In the genomic region with DNA sequence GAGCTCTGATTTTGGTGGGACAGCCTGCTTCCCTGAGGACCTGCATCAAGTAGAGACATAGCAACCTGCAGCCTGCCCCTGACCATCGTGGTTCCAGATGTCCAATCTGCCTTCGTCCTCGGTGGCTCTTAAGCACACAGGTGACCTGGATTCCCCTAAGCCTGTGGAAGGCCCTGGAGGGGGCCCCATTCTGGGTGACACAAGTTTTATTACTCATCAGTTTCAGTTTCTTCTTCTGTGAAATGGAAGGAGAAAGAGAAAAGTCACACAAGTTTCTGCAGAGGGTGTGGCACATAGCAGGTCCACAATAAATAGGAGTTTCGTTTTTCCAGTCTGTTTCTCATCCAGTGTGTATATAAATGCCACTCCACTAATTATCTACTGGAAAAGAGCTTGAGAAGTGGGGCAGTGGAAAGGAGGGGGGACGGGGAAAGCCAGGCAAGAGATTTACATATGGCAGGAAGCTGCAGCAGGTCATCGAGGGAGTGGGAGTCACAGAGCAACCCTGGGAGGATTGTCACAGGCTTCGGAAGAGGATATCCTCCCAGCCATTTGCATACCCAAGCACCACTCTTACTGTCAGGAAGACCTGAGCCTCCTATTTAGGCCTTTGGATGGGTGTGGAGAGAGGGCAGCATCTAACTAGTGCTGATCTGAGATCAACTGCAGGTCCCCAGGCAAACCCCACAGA, we compare ENCODE assay signal across 10 cellular contexts. TPM values are rescaled to one million over a fixed set of nuclear protein-coding genes. Genes with fewer than 3 reads are reported as not detected.
DNase-seq lines count a peak whose midpoint lies in the region; ATAC-seq, FAIRE-seq and TF ChIP-seq lines count a peak whose summit lies in the region.
"Had no signal": no experiment of that assay in that cellular context is flagged by ENCODE, and none has a peak within 500 bp of the region (broad histone marks: within the 10 kb centered on the region; RNA-seq: fewer than 3 reads in every experiment).

No MANE protein-coding gene starts in this region.

- no peak for TF ChIP-seq POLR2A in H54 (IDR thresholded peaks at IDR 0.05; ENCODE audit: low read depth, low read length)

- H3K9ac ChIP-seq in mesendoderm (ENCODE audit: low read length), result no peak overlapping the region

- no peak overlapping the region for H2BK5ac ChIP-seq in mesendoderm (ENCODE audit: low read length)

- H3K79me2 ChIP-seq in hepatocyte (no peaks in the 10 kb centered on the region), mesendoderm (ENCODE audit: control insufficient read depth, insufficient read depth, low read length) (no peaks in the 10 kb centered on the region)

- no peak overlapping the region for H4K8ac ChIP-seq in mesendoderm (ENCODE audit: low read depth, low read length)

- no peaks in the 10 kb centered on the region for H3K79me1 ChIP-seq in mesendoderm (ENCODE audit: low read length)

- no peaks in the 10 kb centered on the region for H4K20me1 ChIP-seq in hepatocyte (ENCODE audit: insufficient read depth, poor library complexity, severe bottlenecking)

- DNase-seq in GM12865 (ENCODE audit: low read depth) (peak; percentile 90), GM19240 (ENCODE audit: insufficient read length, low spot score) (peak; percentile 50), hepatocyte (ENCODE audit: low spot score) (peak; percentile 23), mesendoderm (no peak), H54 (ENCODE audit: insufficient read length, low spot score) (no peak), iPS-NIHi7 (ENCODE audit: extremely low spot score) (no peak)
- no peak for DNase-seq in effector CD4-positive, alpha-beta T cell

- no peak overlapping the region for H2BK120ac ChIP-seq in mesendoderm (ENCODE audit: low read depth, low read length)

- no peak overlapping the region for H3K18ac ChIP-seq in mesendoderm (ENCODE audit: low read length)

- H3K56ac ChIP-seq in mesendoderm (ENCODE audit: low read length), result no peak overlapping the region

- no peaks in the 10 kb centered on the region for H3K9me2 ChIP-seq in hepatocyte (replicated peaks; ENCODE audit: insufficient read depth)

- H3K4me2 ChIP-seq in hepatocyte (peak overlapping the region; percentile 32), mesendoderm (ENCODE audit: low read length) (no peak overlapping the region)

- no peak overlapping the region for H2AFZ ChIP-seq in hepatocyte

- H3K4me3 ChIP-seq in GM12865 (ENCODE audit: low read depth, low read length), result peak overlapping the region; percentile 14; the same call in 1 of the 2 replicates
- no peak overlapping the region for H3K4me3 ChIP-seq in hepatocyte
- no peak overlapping the region for H3K4me3 ChIP-seq in mesendoderm (ENCODE audit: low read length)
- H3K4me3 ChIP-seq: coronary artery had no signal

- H2AK5ac ChIP-seq in mesendoderm (ENCODE audit: low read length), result no peak overlapping the region

- H3K4ac ChIP-seq in mesendoderm (ENCODE audit: low read depth, low read length), result no peak overlapping the region

- no peak for FAIRE-seq in H54 (lab: Jason Lieb, UNC)
- FAIRE-seq: keratinocyte had no signal

- H3K27ac ChIP-seq in hepatocyte, result peak overlapping the region; percentile 52
- H3K27ac ChIP-seq in mesendoderm (ENCODE audit: low read depth, low read length), result no peak overlapping the region
- H3K27ac ChIP-seq: coronary artery had no signal

- no peak for TF ChIP-seq CTCF in GM12865 (IDR thresholded peaks at IDR 0.05; ENCODE audit: insufficient read depth, low read depth, low read length, missing control alignments)
- TF ChIP-seq CTCF in hepatocyte (IDR thresholded peaks at IDR 0.05; ENCODE audit: poor library complexity), result no peak

- H2BK15ac ChIP-seq in mesendoderm (replicated peaks; ENCODE audit: low read depth), result no peak overlapping the region

- ATAC-seq in HG03520 (IDR thresholded peaks at IDR 0.05; ENCODE audit: unreplicated experiment), result peak; percentile 36

- no peak overlapping the region for H4K5ac ChIP-seq in mesendoderm (ENCODE audit: low read length)

- WGBS in hepatocyte (ENCODE audit: low lambda C conversion rate, missing lambda C conversion rate), result 60% methylated on average over 7 of the region's 7 CpGs
- WGBS in mesendoderm (ENCODE audit: extremely low coverage, insufficient coverage, low lambda C conversion rate), result no CpG with 5 or more reads among the region's 7 CpGs

- no peaks in the 10 kb centered on the region for H3K9me3 ChIP-seq in hepatocyte (ENCODE audit: low read depth)

- H3K36me3 ChIP-seq in hepatocyte (replicated peaks; ENCODE audit: insufficient read depth, low read depth) (no peaks in the 10 kb centered on the region), mesendoderm (ENCODE audit: control insufficient read depth, insufficient read depth, low read length) (no peaks in the 10 kb centered on the region)

- no peaks in the 10 kb centered on the region for H3K27me3 ChIP-seq in hepatocyte
- no peaks in the 10 kb centered on the region for H3K27me3 ChIP-seq in mesendoderm (ENCODE audit: insufficient read depth, low read length, poor library complexity)

- H3K4me1 ChIP-seq in hepatocyte (ENCODE audit: insufficient read depth) (peaks cover 17% of the 10 kb centered on the region), mesendoderm (ENCODE audit: control insufficient read depth, low read depth, low read length) (no peaks in the 10 kb centered on the region)

- H3K23ac ChIP-seq in mesendoderm (ENCODE audit: low read length), result no peak overlapping the region

RNA-seq across cellular contexts. Expression of a gene that starts 10.0 kb away (rescaled TPM):
- total RNA-seq in hepatocyte, result 6.7 TPM in 2 replicates
- polyA plus RNA-seq in hepatocyte, result 2.5 and 7.9 TPM in 2 replicates
- polyA plus RNA-seq in mesendoderm (2013, experiment 1 of 2), result 0.42 TPM
- 0.50 TPM for polyA plus RNA-seq in mesendoderm (2013, experiment 2 of 2)
- polyA plus RNA-seq: keratinocyte had no signal

Comparison
In these comparisons a context has a peak if more than half of its experiments do, and no peak if none do; other contexts are left out.
1. DNase-seq: peak in GM12865 (single experiment), GM19240 (single experiment) and hepatocyte (single experiment); none in mesendoderm (single experiment), H54 (single experiment), iPS-NIHi7 (single experiment) and effector CD4-positive, alpha-beta T cell (single experiment).